ENCODE assay signal across 23 cellular contexts in genomic region chr3:15152166-15152565, GRCh38.
"Had no signal": no experiment of that assay in that cellular context is flagged by ENCODE, and none has a peak within 500 bp of the region (broad histone marks: within the 10 kb centered on the region; RNA-seq: fewer than 3 reads in every experiment).

No MANE protein-coding gene starts in this region.

- H3K4me3 Mint-ChIP-seq: activated CD4-positive, alpha-beta memory T cell treated with anti-CD3 and anti-CD28 coated beads, Interleukin-2, amount 10 ng/mL, durations not matched to agents 7 days and 5 days; activated CD4-positive, alpha-beta T cell treated with anti-CD3 and anti-CD28 coated beads, Interleukin-2, amount 10 ng/mL, durations not matched to agents 24 days and 14 days; activated naive CD4-positive, alpha-beta T cell treated with anti-CD3 and anti-CD28 coated beads for 36 hours; activated naive CD8-positive, alpha-beta T cell treated with anti-CD3 and anti-CD28 coated beads, Interleukin-2, amount 10 ng/mL, durations not matched to agents 7 days and 5 days; activated T-cell treated with anti-CD3 and anti-CD28 coated beads, Interleukin-2, amount 50 U/mL, for 72 hours; nephron; stimulated activated naive CD8-positive, alpha-beta T cell treated with anti-CD3 and anti-CD28 coated beads, Interleukin-15, amount 100 ng/mL, for 72 hours; T-helper 17 cell had no signal

- ATAC-seq: activated T-cell treated with anti-CD3 and anti-CD28 coated beads, Interleukin-2, amount 50 U/mL, for 72 hours; esophagus mucosa; right cardiac atrium; stimulated activated naive CD8-positive, alpha-beta T cell treated with anti-CD3 and anti-CD28 coated beads, Interleukin-15, amount 100 ng/mL, for 72 hours; T-helper 17 cell had no signal

- H3K4me3 ChIP-seq: ovary, prostate gland, tibial artery had no signal

- H3K27ac Mint-ChIP-seq: activated CD4-positive, alpha-beta memory T cell treated with anti-CD3 and anti-CD28 coated beads, Interleukin-2, amount 10 ng/mL, durations not matched to agents 7 days and 5 days; activated CD4-positive, alpha-beta T cell treated with anti-CD3 and anti-CD28 coated beads, Interleukin-2, amount 10 ng/mL, durations not matched to agents 24 days and 14 days; activated naive CD4-positive, alpha-beta T cell treated with anti-CD3 and anti-CD28 coated beads for 36 hours; activated naive CD8-positive, alpha-beta T cell treated with anti-CD3 and anti-CD28 coated beads, Interleukin-2, amount 10 ng/mL, durations not matched to agents 7 days and 5 days; activated T-cell treated with anti-CD3 and anti-CD28 coated beads, Interleukin-2, amount 50 U/mL, for 72 hours; nephron; stimulated activated naive CD8-positive, alpha-beta T cell treated with anti-CD3 and anti-CD28 coated beads, Interleukin-15, amount 100 ng/mL, for 72 hours; T-helper 17 cell had no signal

- H3K36me3 ChIP-seq: neutrophil, ovary, prostate gland, tibial artery had no signal

- DNase-seq: activated CD4-positive, alpha-beta memory T cell treated with anti-CD3 and anti-CD28 coated beads, Interleukin-2, amount 10 ng/mL, durations not matched to agents 7 days and 5 days; activated CD4-positive, alpha-beta T cell treated with anti-CD3 and anti-CD28 coated beads, Interleukin-2, amount 10 ng/mL, durations not matched to agents 24 days and 14 days; activated effector memory CD4-positive, alpha-beta T cell treated with Interleukin-2 at 50 U/mL for 16 hours; activated naive CD4-positive, alpha-beta T cell treated with anti-CD3 and anti-CD28 coated beads for 36 hours; activated naive CD8-positive, alpha-beta T cell treated with anti-CD3 and anti-CD28 coated beads, Interleukin-2, amount 10 ng/mL, durations not matched to agents 7 days and 5 days; activated T-cell treated with anti-CD3 and anti-CD28 coated beads, Interleukin-2, amount 50 U/mL, for 72 hours; amniotic stem cell; cerebellar nuclear complex; cortex of kidney; effector CD4-positive, alpha-beta T cell; hippocampal formation; ovary; right cardiac atrium; stimulated activated CD4-positive, alpha-beta T cell treated with anti-CD3 and anti-CD28 coated beads, Interleukin-1b, Interleukin-23, amount 100 ng/mL, for 48 hours; stimulated activated naive CD8-positive, alpha-beta T cell treated with anti-CD3 and anti-CD28 coated beads, Interleukin-15, amount 100 ng/mL, for 72 hours; T-helper 17 cell; tibial artery had no signal

- H3K4me1 Mint-ChIP-seq: activated CD4-positive, alpha-beta T cell treated with anti-CD3 and anti-CD28 coated beads, Interleukin-2, amount 10 ng/mL, durations not matched to agents 24 days and 14 days; nephron; stimulated activated naive CD8-positive, alpha-beta T cell treated with anti-CD3 and anti-CD28 coated beads, Interleukin-15, amount 100 ng/mL, for 72 hours; T-helper 17 cell had no signal

- H3K27me3 ChIP-seq: ovary had no signal

- H3K9me3 ChIP-seq: neutrophil, ovary, prostate gland, tibial artery had no signal

- H3K36me3 Mint-ChIP-seq: activated naive CD8-positive, alpha-beta T cell treated with anti-CD3 and anti-CD28 coated beads, Interleukin-2, amount 10 ng/mL, durations not matched to agents 7 days and 5 days had no signal

- H3K27ac ChIP-seq: neutrophil, ovary, prostate gland, tibial artery had no signal

- H3K9me3 Mint-ChIP-seq: activated CD4-positive, alpha-beta memory T cell treated with anti-CD3 and anti-CD28 coated beads, Interleukin-2, amount 10 ng/mL, durations not matched to agents 7 days and 5 days; activated naive CD4-positive, alpha-beta T cell treated with anti-CD3 and anti-CD28 coated beads for 36 hours; activated naive CD8-positive, alpha-beta T cell treated with anti-CD3 and anti-CD28 coated beads, Interleukin-2, amount 10 ng/mL, durations not matched to agents 7 days and 5 days; activated T-cell treated with anti-CD3 and anti-CD28 coated beads, Interleukin-2, amount 50 U/mL, for 72 hours; nephron; stimulated activated naive CD8-positive, alpha-beta T cell treated with anti-CD3 and anti-CD28 coated beads, Interleukin-15, amount 100 ng/mL, for 72 hours had no signal

- H3K4me1 ChIP-seq: prostate gland, tibial artery had no signal

- FAIRE-seq: frontal cortex, islet of Langerhans had no signal
